In genomic region chr16:67969286-67970039, GRCh38 we compare ENCODE assay signal across 1 cellular context.
TF ChIP-seq lines count a peak whose summit lies in the region.

No MANE protein-coding gene starts in this region.

TF ChIP-seq in HCT116, 20 proteins besides CTCF, POLR2A, EP300 and RAD21 (continued from another document):
- TF ChIP-seq CBX3 (IDR thresholded peaks at IDR 0.05; ENCODE audit: low read depth) (no peak), ZNF274 (IDR thresholded peaks at IDR 0.05; ENCODE audit: low read depth, low read length) (no peak), TCF7L2 (IDR thresholded peaks at IDR 0.05; ENCODE audit: borderline replicate concordance, extremely low read depth, insufficient read depth, insufficient read length) (no peak), ZFX (IDR thresholded peaks at IDR 0.05) (no peak), REST (IDR thresholded peaks at IDR 0.05; ENCODE audit: low read depth) (no peak), POLR2AphosphoS5 (IDR thresholded peaks at IDR 0.05; ENCODE audit: low read depth, low read length) (no peak)
